8 cellular contexts compared by ENCODE assay signal in genomic region chr15:67542462-67543347, GRCh38. TPM values are rescaled to one million over a fixed set of nuclear protein-coding genes. Genes with fewer than 3 reads are reported as not detected.
A peak's percentile ranks its signal among the peaks of the same experiment; 100 is the strongest.
DNase-seq lines count a peak whose midpoint lies in the region; ATAC-seq lines count a peak whose summit lies in the region.

MAP2K5 (plus strand) TSS chr15:67542703; CDS start chr15:67543336, 633 bp downstream.

- H3K27me3 ChIP-seq in layer of hippocampus (ENCODE audit: control insufficient read depth, insufficient read depth, low read length): no peaks in the 10 kb centered on the region

- DNase-seq in ELF-1 (ENCODE audit: low read depth, low spot score): peak; percentile 71
- DNase-seq in NCI-H345 (lab: John Stamatoyannopoulos, UW): peak; percentile 64
- DNase-seq in activated CD4-positive, alpha-beta T cell treated with anti-CD3 and anti-CD28 coated beads for 1 hour: peak; percentile 72
- DNase-seq in cerebellum (ENCODE audit: low spot score): peak; percentile 87
- peak; percentile 49 to 70 for DNase-seq in stimulated activated CD4-positive, alpha-beta T cell treated with anti-CD3 and anti-CD28 coated beads, Interleukin-1b, Interleukin-23, amount 100 ng/mL, for 1 hour (ENCODE audit: low read depth in 2 of 2)
- no peak for DNase-seq in NCI-H2029 treated with DMSO at 0.1 percent for 48 hours (lab: John Stamatoyannopoulos, UW)

- H3K27ac ChIP-seq in layer of hippocampus (ENCODE audit: low read depth, low read length): peak within 1 kb of the TSS; percentile 80

- ATAC-seq in HG02763 (IDR thresholded peaks at IDR 0.05; ENCODE audit: unreplicated experiment): peak; percentile 63

RNA-seq across cellular contexts. Expression of gene MAP2K5, which starts in this region (rescaled TPM):
- total RNA-seq in cerebellum: 17.0 TPM
